2 cellular contexts compared by ENCODE assay signal in genomic region chr1:222749927-222750326, GRCh38.
TF ChIP-seq lines count a peak whose summit lies in the region.

No MANE protein-coding gene starts in this region.

TF ChIP-seq in HEK293, 187 proteins besides CTCF, POLR2A, EP300 and RAD21:
- TF ChIP-seq ZNF548 (tag by site-specific recombination; IDR thresholded peaks at IDR 0.05) (no peak), ZNF433 (tag by site-specific recombination; IDR thresholded peaks at IDR 0.05; ENCODE audit: low read depth) (no peak), ZNF184 (tag by site-specific recombination; IDR thresholded peaks at IDR 0.05) (no peak), REPIN1 (tag by site-specific recombination; IDR thresholded peaks at IDR 0.05; ENCODE audit: low read depth) (no peak), ZNF221 (tag by site-specific recombination; IDR thresholded peaks at IDR 0.05; ENCODE audit: borderline replicate concordance) (no peak), ZNF558 (tag by site-specific recombination; IDR thresholded peaks at IDR 0.05) (no peak), ZNF837 (tag by site-specific recombination; IDR thresholded peaks at IDR 0.05) (no peak), PRDM10 (tag by site-specific recombination; IDR thresholded peaks at IDR 0.05) (no peak), ZNF394 (tag by site-specific recombination; IDR thresholded peaks at IDR 0.05; ENCODE audit: borderline replicate concordance) (no peak), ZBTB11 (tag by site-specific recombination; conservative IDR thresholded peaks at IDR 0.05; ENCODE audit: low read depth) (no peak), ZNF211 (tag by site-specific recombination; IDR thresholded peaks at IDR 0.05; ENCODE audit: low read depth) (no peak), ZSCAN16 (tag by site-specific recombination; IDR thresholded peaks at IDR 0.05) (no peak), ZNF19 (tag by site-specific recombination; IDR thresholded peaks at IDR 0.05; ENCODE audit: low read depth) (no peak), ZNF621 (tag by site-specific recombination; IDR thresholded peaks at IDR 0.05) (no peak), ZSCAN23 (tag by site-specific recombination; IDR thresholded peaks at IDR 0.05) (no peak), ZNF335 (tag by site-specific recombination; conservative IDR thresholded peaks at IDR 0.05) (no peak), ZNF274 (IDR thresholded peaks at IDR 0.05; ENCODE audit: low read length) (no peak), ZNF274 (tag by site-specific recombination; IDR thresholded peaks at IDR 0.05; ENCODE audit: borderline replicate concordance) (no peak), WT1 (tag by site-specific recombination; IDR thresholded peaks at IDR 0.05) (no peak)
- TF ChIP-seq, protein P1, sequence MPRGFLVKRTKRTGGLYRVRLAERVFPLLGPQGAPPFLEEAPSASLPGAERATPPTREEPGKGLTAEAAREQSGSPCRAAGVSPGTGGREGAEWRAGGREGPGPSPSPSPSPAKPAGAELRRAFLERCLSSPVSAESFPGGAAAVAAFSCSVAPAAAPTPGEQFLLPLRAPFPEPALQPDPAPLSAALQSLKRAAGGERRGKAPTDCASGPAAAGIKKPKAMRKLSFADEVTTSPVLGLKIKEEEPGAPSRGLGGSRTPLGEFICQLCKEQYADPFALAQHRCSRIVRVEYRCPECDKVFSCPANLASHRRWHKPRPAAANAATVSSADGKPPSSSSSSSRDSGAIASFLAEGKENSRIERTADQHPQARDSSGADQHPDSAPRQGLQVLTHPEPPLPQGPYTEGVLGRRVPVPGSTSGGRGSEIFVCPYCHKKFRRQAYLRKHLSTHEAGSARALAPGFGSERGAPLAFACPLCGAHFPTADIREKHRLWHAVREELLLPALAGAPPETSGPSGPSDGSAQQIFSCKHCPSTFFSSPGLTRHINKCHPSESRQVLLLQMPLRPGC (tag by site-specific recombination; IDR thresholded peaks at IDR 0.05) = no peak

TF ChIP-seq in K562, 482 proteins besides CTCF, POLR2A, EP300 and RAD21:
- TF ChIP-seq MTF1 (CRISPR knock-in tag; IDR thresholded peaks at IDR 0.05; ENCODE audit: borderline replicate concordance) (no peak), RFX1 (IDR thresholded peaks at IDR 0.05) (peak; percentile 66)
